ENCODE assay signal across 8 cellular contexts in the genomic region with DNA sequence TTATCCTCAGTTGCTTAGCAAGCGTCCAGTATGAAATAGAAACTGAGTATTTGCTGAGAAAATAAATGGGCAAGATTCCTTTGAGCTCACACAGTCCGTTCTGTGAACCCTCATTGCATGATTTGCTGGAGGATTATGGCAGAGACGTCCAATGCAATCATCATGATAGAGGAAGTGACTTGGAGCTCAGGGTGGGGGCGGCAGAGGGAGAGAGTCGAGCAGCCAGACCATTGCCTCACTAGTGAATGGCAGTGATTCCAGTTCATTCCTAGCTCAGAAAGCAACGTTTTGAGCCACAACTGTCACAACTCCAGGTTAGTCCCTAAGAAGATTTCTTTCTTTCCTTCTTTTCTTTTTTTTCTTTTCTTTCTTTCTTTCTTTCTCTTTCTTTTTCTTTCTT. TPM values are rescaled to one million over a fixed set of nuclear protein-coding genes. Genes with fewer than 3 reads are reported as not detected.
DNase-seq lines count a peak whose midpoint lies in the region; ATAC-seq, FAIRE-seq and TF ChIP-seq lines count a peak whose summit lies in the region.

No MANE protein-coding gene starts in this region.

- DNase-seq in H54 (ENCODE audit: insufficient read length, low spot score) (peak; percentile 61), dermis blood vessel endothelial cell (peak; percentile 38), osteoblast (ENCODE audit: insufficient read length, low spot score, missing footprints) (peak; percentile 85), SHP77 treated with DMSO at 0.1 percent for 48 hours (lab: John Stamatoyannopoulos, UW) (no peak), UCSD-AML1 (lab: John Stamatoyannopoulos, UW; ENCODE audit: unreplicated experiment) (no peak), GM19239 (ENCODE audit: insufficient read length, low spot score) (no peak)

- peak; percentile 52 for FAIRE-seq in H54 (lab: Jason Lieb, UNC)
- no peak for FAIRE-seq in GM19239 (lab: Jason Lieb, UNC)

- peak overlapping the region; percentile 57 for H3K27ac ChIP-seq in osteoblast (ENCODE audit: low read depth, low read length)

- H2AFZ ChIP-seq in osteoblast (ENCODE audit: low read length): peak overlapping the region; percentile 75

- no peaks in the 10 kb centered on the region for H3K36me3 ChIP-seq in osteoblast (ENCODE audit: insufficient read depth, low read length)

- ATAC-seq in SK-N-SH treated with all-trans-retinoic acid at 6 μM for 48 hours (peak; percentile 95), HG03378 (IDR thresholded peaks at IDR 0.05; ENCODE audit: unreplicated experiment) (no peak)

- no peak for TF ChIP-seq CTCF in osteoblast (IDR thresholded peaks at IDR 0.05; ENCODE audit: extremely low read depth, low read depth, low read length)

- H3K4me3 ChIP-seq in osteoblast (ENCODE audit: insufficient read depth, low read length): peak overlapping the region; percentile 22

- peaks cover 2% of the 10 kb centered on the region for H3K27me3 ChIP-seq in osteoblast (ENCODE audit: insufficient read depth, low read length)

- no peaks in the 10 kb centered on the region for H4K20me1 ChIP-seq in osteoblast (ENCODE audit: insufficient read depth, low read length)

- peaks cover 3% of the 10 kb centered on the region for H3K4me1 ChIP-seq in osteoblast (ENCODE audit: insufficient read depth, low read length)

- H3K9me3 ChIP-seq in osteoblast (ENCODE audit: low read depth, low read length): no peaks in the 10 kb centered on the region

- H3K79me2 ChIP-seq in osteoblast (ENCODE audit: insufficient read depth, low read length): no peaks in the 10 kb centered on the region

- TF ChIP-seq POLR2A in H54 (IDR thresholded peaks at IDR 0.05; ENCODE audit: low read depth, low read length): no peak

- H3K4me2 ChIP-seq in osteoblast (ENCODE audit: insufficient read depth, low read length): peak overlapping the region; percentile 65

TF ChIP-seq in SK-N-SH treated with all-trans-retinoic acid at 6 μM for 48 hours, 23 proteins besides CTCF, POLR2A, EP300 and RAD21:
- TF ChIP-seq, protein P1, sequence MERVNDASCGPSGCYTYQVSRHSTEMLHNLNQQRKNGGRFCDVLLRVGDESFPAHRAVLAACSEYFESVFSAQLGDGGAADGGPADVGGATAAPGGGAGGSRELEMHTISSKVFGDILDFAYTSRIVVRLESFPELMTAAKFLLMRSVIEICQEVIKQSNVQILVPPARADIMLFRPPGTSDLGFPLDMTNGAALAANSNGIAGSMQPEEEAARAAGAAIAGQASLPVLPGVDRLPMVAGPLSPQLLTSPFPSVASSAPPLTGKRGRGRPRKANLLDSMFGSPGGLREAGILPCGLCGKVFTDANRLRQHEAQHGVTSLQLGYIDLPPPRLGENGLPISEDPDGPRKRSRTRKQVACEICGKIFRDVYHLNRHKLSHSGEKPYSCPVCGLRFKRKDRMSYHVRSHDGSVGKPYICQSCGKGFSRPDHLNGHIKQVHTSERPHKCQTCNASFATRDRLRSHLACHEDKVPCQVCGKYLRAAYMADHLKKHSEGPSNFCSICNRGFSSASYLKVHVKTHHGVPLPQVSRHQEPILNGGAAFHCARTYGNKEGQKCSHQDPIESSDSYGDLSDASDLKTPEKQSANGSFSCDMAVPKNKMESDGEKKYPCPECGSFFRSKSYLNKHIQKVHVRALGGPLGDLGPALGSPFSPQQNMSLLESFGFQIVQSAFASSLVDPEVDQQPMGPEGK (CRISPR knock-in tag; IDR thresholded peaks at IDR 0.05; ENCODE audit: borderline replicate concordance): no peak
- TF ChIP-seq ZFP30 (CRISPR knock-in tag; IDR thresholded peaks at IDR 0.05) (no peak), ZNF70 (CRISPR knock-in tag; IDR thresholded peaks at IDR 0.05) (no peak), SNAI2 (CRISPR knock-in tag; IDR thresholded peaks at IDR 0.05) (no peak), PPARA (CRISPR knock-in tag; IDR thresholded peaks at IDR 0.05; ENCODE audit: borderline replicate concordance) (no peak), BACH2 (CRISPR knock-in tag; IDR thresholded peaks at IDR 0.05; ENCODE audit: borderline replicate concordance) (no peak), ZNF565 (CRISPR knock-in tag; conservative IDR thresholded peaks at IDR 0.05; ENCODE audit: low read depth) (no peak), ESRRG (CRISPR knock-in tag; IDR thresholded peaks at IDR 0.05) (no peak), OSR1 (CRISPR knock-in tag; IDR thresholded peaks at IDR 0.05) (no peak), TCF4 (CRISPR knock-in tag; IDR thresholded peaks at IDR 0.05; ENCODE audit: borderline replicate concordance) (no peak), GLIS3 (CRISPR knock-in tag; IDR thresholded peaks at IDR 0.05) (no peak), ARNTL (CRISPR knock-in tag; IDR thresholded peaks at IDR 0.05; ENCODE audit: borderline replicate concordance, low read depth) (no peak), ZC3H10 (CRISPR knock-in tag; IDR thresholded peaks at IDR 0.05) (no peak), ZNF8 (CRISPR knock-in tag; IDR thresholded peaks at IDR 0.05) (no peak)
- TF ChIP-seq, protein P2, sequence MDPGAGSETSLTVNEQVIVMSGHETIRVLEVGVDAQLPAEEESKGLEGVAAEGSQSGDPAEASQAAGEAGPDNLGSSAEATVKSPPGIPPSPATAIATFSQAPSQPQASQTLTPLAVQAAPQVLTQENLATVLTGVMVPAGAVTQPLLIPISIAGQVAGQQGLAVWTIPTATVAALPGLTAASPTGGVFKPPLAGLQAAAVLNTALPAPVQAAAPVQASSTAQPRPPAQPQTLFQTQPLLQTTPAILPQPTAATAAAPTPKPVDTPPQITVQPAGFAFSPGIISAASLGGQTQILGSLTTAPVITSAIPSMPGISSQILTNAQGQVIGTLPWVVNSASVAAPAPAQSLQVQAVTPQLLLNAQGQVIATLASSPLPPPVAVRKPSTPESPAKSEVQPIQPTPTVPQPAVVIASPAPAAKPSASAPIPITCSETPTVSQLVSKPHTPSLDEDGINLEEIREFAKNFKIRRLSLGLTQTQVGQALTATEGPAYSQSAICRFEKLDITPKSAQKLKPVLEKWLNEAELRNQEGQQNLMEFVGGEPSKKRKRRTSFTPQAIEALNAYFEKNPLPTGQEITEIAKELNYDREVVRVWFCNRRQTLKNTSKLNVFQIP (CRISPR knock-in tag; IDR thresholded peaks at IDR 0.05; ENCODE audit: borderline replicate concordance, low read depth): no peak
- TF ChIP-seq, protein P3, sequence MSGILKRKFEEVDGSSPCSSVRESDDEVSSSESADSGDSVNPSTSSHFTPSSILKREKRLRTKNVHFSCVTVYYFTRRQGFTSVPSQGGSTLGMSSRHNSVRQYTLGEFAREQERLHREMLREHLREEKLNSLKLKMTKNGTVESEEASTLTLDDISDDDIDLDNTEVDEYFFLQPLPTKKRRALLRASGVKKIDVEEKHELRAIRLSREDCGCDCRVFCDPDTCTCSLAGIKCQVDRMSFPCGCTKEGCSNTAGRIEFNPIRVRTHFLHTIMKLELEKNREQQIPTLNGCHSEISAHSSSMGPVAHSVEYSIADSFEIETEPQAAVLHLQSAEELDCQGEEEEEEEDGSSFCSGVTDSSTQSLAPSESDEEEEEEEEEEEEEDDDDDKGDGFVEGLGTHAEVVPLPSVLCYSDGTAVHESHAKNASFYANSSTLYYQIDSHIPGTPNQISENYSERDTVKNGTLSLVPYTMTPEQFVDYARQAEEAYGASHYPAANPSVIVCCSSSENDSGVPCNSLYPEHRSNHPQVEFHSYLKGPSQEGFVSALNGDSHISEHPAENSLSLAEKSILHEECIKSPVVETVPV (CRISPR knock-in tag; IDR thresholded peaks at IDR 0.05): no peak
- TF ChIP-seq, protein P4, sequence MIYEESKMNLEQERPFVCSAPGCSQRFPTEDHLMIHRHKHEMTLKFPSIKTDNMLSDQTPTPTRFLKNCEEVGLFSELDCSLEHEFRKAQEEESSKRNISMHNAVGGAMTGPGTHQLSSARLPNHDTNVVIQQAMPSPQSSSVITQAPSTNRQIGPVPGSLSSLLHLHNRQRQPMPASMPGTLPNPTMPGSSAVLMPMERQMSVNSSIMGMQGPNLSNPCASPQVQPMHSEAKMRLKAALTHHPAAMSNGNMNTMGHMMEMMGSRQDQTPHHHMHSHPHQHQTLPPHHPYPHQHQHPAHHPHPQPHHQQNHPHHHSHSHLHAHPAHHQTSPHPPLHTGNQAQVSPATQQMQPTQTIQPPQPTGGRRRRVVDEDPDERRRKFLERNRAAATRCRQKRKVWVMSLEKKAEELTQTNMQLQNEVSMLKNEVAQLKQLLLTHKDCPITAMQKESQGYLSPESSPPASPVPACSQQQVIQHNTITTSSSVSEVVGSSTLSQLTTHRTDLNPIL (CRISPR knock-in tag; IDR thresholded peaks at IDR 0.05; ENCODE audit: low read depth): no peak

RNA-seq across cellular contexts. Expression of a gene that starts 27.5 kb away (rescaled TPM):
- total RNA-seq in dermis blood vessel endothelial cell: 0.60 and 1.2 TPM in 2 replicates
- 0.36 and 0.88 TPM in 2 replicates for total RNA-seq in osteoblast

RNA-seq across cellular contexts. Expression of a gene that starts 28.9 kb away (rescaled TPM):
- total RNA-seq in dermis blood vessel endothelial cell (3.7 and 6.7 TPM in 2 replicates), osteoblast (14.1 and 20.3 TPM in 2 replicates)

Comparison
In these comparisons a context has a peak if more than half of its experiments do, and no peak if none do; other contexts are left out.
1. DNase-seq: peak in H54 (single experiment), dermis blood vessel endothelial cell (single experiment) and osteoblast (single experiment); none in SHP77 treated with DMSO at 0.1 percent for 48 hours (single experiment), UCSD-AML1 (single experiment) and GM19239 (single experiment).